In genomic region chr15:34043813-34044212, GRCh38 we compare ENCODE assay signal across 18 cellular contexts. TPM values are rescaled to one million over a fixed set of nuclear protein-coding genes. Genes with fewer than 3 reads are reported as not detected.
DNase-seq lines count a peak whose midpoint lies in the region; ATAC-seq, FAIRE-seq and TF ChIP-seq lines count a peak whose summit lies in the region.
"Had no signal": no experiment of that assay in that cellular context is flagged by ENCODE, and none has a peak within 500 bp of the region (broad histone marks: within the 10 kb centered on the region; RNA-seq: fewer than 3 reads in every experiment).

No MANE protein-coding gene starts in this region.

- no peaks in the 10 kb centered on the region for H3K9me3 Mint-ChIP-seq in astrocyte (ENCODE audit: unreplicated experiment)
- no peaks in the 10 kb centered on the region for H3K9me3 Mint-ChIP-seq in neural crest cell

- peaks cover 17% of the 10 kb centered on the region for H3F3A ChIP-seq in MM.1S (ENCODE audit: insufficient read depth, low read length)

- H3K36me3 Mint-ChIP-seq in astrocyte (ENCODE audit: low read depth, unreplicated experiment) (no peaks in the 10 kb centered on the region), neural crest cell (ENCODE audit: low read depth) (no peaks in the 10 kb centered on the region)

- H3K27me3 Mint-ChIP-seq in astrocyte (ENCODE audit: low read depth, unreplicated experiment) (no peaks in the 10 kb centered on the region), neural crest cell (ENCODE audit: low read depth) (peaks cover 5% of the 10 kb centered on the region)

- H3K36me3 ChIP-seq in MM.1S (replicated peaks; ENCODE audit: insufficient read depth, low read length) (no peaks in the 10 kb centered on the region), astrocyte (ENCODE audit: insufficient read depth, low read length) (no peaks in the 10 kb centered on the region), body of pancreas (replicated peaks in 1 of 2; ENCODE audit: insufficient read depth in 1 of 2, low read depth in 2 of 2) (no peaks in the 10 kb centered on the region)
- H3K36me3 ChIP-seq: HAP-1 had no signal

- H3K9me3 ChIP-seq in MM.1S (replicated peaks; ENCODE audit: insufficient read depth, low read length) (no peaks in the 10 kb centered on the region), astrocyte (ENCODE audit: insufficient read depth, low read depth, low read length) (no peaks in the 10 kb centered on the region), body of pancreas (no peaks in the 10 kb centered on the region)
- H3K9me3 ChIP-seq: HAP-1 had no signal

- H3K27ac Mint-ChIP-seq in astrocyte (ENCODE audit: unreplicated experiment), result peak overlapping the region; percentile 83
- H3K27ac Mint-ChIP-seq in neural crest cell (ENCODE audit: unreplicated experiment), result no peak overlapping the region

- H3K4me2 ChIP-seq in MM.1S (ENCODE audit: low read depth, low read length) (peak overlapping the region; percentile 39), astrocyte (ENCODE audit: low read length) (peak overlapping the region; percentile 53)

- H3K4me3 Mint-ChIP-seq in astrocyte (ENCODE audit: unreplicated experiment) (no peak overlapping the region), neural crest cell (peak overlapping the region; percentile 14)

- H3K9me2 ChIP-seq in MM.1S (replicated peaks; ENCODE audit: insufficient read depth, low read length), result no peaks in the 10 kb centered on the region

- no peak overlapping the region for H2AFZ ChIP-seq in MM.1S (ENCODE audit: low read length)
- H2AFZ ChIP-seq in astrocyte (ENCODE audit: low read depth, low read length), result no peak overlapping the region

- H3K79me2 ChIP-seq in MM.1S (ENCODE audit: low read length), result no peaks in the 10 kb centered on the region
- H3K79me2 ChIP-seq in astrocyte (ENCODE audit: insufficient read depth, low read length), result no peaks in the 10 kb centered on the region

- ATAC-seq in body of pancreas, result no peak
- ATAC-seq in HG02884 (IDR thresholded peaks at IDR 0.05; ENCODE audit: unreplicated experiment), result no peak

- H3K27ac ChIP-seq in MM.1S (ENCODE audit: low read length), result no peak overlapping the region
- no peak overlapping the region for H3K27ac ChIP-seq in astrocyte (ENCODE audit: low read depth, low read length)
- no peak overlapping the region for H3K27ac ChIP-seq in body of pancreas

- H4K20me1 ChIP-seq in MM.1S (ENCODE audit: insufficient read depth, low read length), result no peaks in the 10 kb centered on the region
- no peaks in the 10 kb centered on the region for H4K20me1 ChIP-seq in astrocyte (ENCODE audit: insufficient read depth, low read length)

- TF ChIP-seq CTCF in MM.1S (IDR thresholded peaks at IDR 0.05; ENCODE audit: low read length), result no peak
- no peak for TF ChIP-seq CTCF in astrocyte (IDR thresholded peaks at IDR 0.05; ENCODE audit: insufficient read depth, low read depth, low read length)
- no peak for TF ChIP-seq CTCF in neural crest cell (conservative IDR thresholded peaks at IDR 0.05)
- TF ChIP-seq CTCF in body of pancreas (IDR thresholded peaks at IDR 0.05), result no peak

- H3K4me3 ChIP-seq in MM.1S (ENCODE audit: low read length) (no peak overlapping the region), astrocyte (ENCODE audit: insufficient read depth, low read depth, low read length) (no peak overlapping the region), body of pancreas (no peak overlapping the region)
- H3K4me3 ChIP-seq: HAP-1 had no signal

- 60 to 72% methylated on average over 2 of the region's 2 CpGs for WGBS in body of pancreas, 2 donors

- DNase-seq in GM18507 (ENCODE audit: extremely low spot score, insufficient read length, low read depth) (no peak), MM.1S (peak; percentile 12), astrocyte (ENCODE audit: low read depth) (peak; percentile 55), neural crest cell (ENCODE audit: low read depth, low spot score) (no peak), DMS 273 (lab: John Stamatoyannopoulos, UW; ENCODE audit: unreplicated experiment) (no peak), body of pancreas (no peak)
- DNase-seq: Calu3, DMS153, DND-41, GOT3, Karpas-422, NCI-H1694, NCI-H2029 treated with DMSO at 0.1 percent for 48 hours, NCI-H2227 treated with DMSO at 0.1 percent for 48 hours, NCI-H526 treated with DMSO at 0.1 percent for 48 hours, SHP77 treated with DMSO at 0.1 percent for 48 hours had no signal

- H3K9ac ChIP-seq in MM.1S (ENCODE audit: low read length) (no peak overlapping the region), astrocyte (ENCODE audit: low read length) (no peak overlapping the region)

- intact Hi-C loops in body of pancreas (cut with DNase I), result no loop called here

- H3K4me1 ChIP-seq in MM.1S (ENCODE audit: low read length), result peaks cover 18% of the 10 kb centered on the region
- peaks cover 28% of the 10 kb centered on the region for H3K4me1 ChIP-seq in astrocyte (ENCODE audit: insufficient read depth, low read length)
- H3K4me1 ChIP-seq in body of pancreas, result peaks cover 7% of the 10 kb centered on the region

- FAIRE-seq in GM18507 (lab: Jason Lieb, UNC), result peak; percentile 9
- FAIRE-seq in astrocyte (lab: Jason Lieb, UNC), result no peak

- H3K4me1 Mint-ChIP-seq in astrocyte (ENCODE audit: low read depth, unreplicated experiment) (peaks cover 43% of the 10 kb centered on the region), neural crest cell (peaks cover 11% of the 10 kb centered on the region)

- H3K27me3 ChIP-seq in MM.1S (replicated peaks; ENCODE audit: insufficient read depth, low read length), result no peaks in the 10 kb centered on the region
- H3K27me3 ChIP-seq in astrocyte (ENCODE audit: insufficient read depth, low read length), result no peaks in the 10 kb centered on the region
- H3K27me3 ChIP-seq in body of pancreas, result no peaks in the 10 kb centered on the region

- no peak for TF ChIP-seq POLR2A in body of pancreas (IDR thresholded peaks at IDR 0.05)

RNA-seq across cellular contexts. Expression of gene AVEN, which starts 4.8 kb away (rescaled TPM):
- total RNA-seq in astrocyte, result 33.7 and 34.1 TPM in 2 replicates
- total RNA-seq in neural crest cell, result 15.0 and 15.4 TPM in 2 replicates
- total RNA-seq in body of pancreas, result 10 to 100 TPM; 10.5 to 12.2 TPM

RNA-seq across cellular contexts. Expression of gene EMC7, which starts 57.8 kb away (rescaled TPM):
- 120 and 157 TPM in 2 replicates for total RNA-seq in astrocyte
- 29.8 and 30.9 TPM in 2 replicates for total RNA-seq in neural crest cell
- total RNA-seq in body of pancreas, result 10 to 100 TPM; 27.4 to 27.8 TPM

RNA-seq across cellular contexts. Expression of gene PGBD4, which starts 58.1 kb away (rescaled TPM):
- total RNA-seq in astrocyte (1.4 TPM in 2 replicates), neural crest cell (1.9 TPM in 2 replicates), body of pancreas (1 to 10 TPM; 1.0 to 4.6 TPM)

Comparison
In these comparisons a context has a peak if more than half of its experiments do, and no peak if none do; other contexts are left out.
1. DNase-seq: peak in MM.1S (single experiment) and astrocyte (single experiment); none in GM18507 (single experiment), neural crest cell (single experiment), DMS 273 (single experiment) and body of pancreas (0 of 4).